ENCODE assay signal across 1 cellular context in the genomic region with DNA sequence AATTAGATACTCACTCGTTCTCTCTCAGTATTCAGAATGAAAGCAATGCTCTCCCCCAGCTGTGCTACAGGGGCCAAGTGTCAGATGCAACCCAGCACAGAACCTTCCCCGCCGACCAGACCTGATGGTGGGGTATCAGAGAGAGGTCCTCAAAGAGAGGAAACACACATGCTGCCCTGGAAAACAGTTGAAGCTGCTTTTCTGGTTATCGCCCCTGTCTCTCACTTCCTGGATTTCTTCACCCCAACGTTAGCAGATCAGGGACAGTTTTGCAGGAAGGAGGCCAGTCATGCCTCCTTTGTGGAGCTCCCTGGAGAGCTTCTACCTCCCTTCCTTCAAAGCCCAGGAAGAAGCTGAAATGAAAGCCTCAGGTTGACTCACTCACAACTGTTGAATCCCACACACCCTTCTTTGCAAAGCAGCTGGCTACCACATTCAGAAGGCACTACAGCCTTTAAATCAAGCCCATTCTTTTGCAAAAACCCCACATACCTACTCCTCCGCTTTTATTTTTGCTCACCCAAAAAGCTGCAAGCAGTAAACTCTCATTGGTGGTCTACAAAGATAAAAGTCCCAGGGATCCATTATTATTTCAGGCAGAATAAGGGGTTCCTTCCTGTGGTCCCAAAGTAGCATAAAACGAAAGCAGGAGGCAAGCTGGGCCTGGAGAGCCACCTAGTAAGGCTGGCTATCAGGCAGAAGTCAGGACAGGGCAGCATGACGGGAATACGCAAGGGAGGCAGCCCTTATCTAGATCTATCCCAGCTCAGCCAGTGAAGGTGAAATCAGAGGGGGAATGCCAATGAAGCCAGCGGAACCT.
A peak's percentile ranks its signal among the peaks of the same experiment; 100 is the strongest.
TF ChIP-seq lines count a peak whose summit lies in the region.

No MANE protein-coding gene starts in this region.

TF ChIP-seq in WTC11, 78 proteins besides CTCF, POLR2A, EP300 and RAD21 (continued from another document):
- TF ChIP-seq ARID4B (CRISPR knock-in tag; IDR thresholded peaks at IDR 0.05; ENCODE audit: borderline replicate concordance) (0 out of 2 replicates have a peak, but pooled peaks have one; percentile 48), FOXP4 (CRISPR knock-in tag; IDR thresholded peaks at IDR 0.05) (0 out of 2 replicates have a peak, but pooled peaks have one; percentile 26), SMAD3 (CRISPR knock-in tag; IDR thresholded peaks at IDR 0.05; ENCODE audit: borderline replicate concordance) (0 out of 2 replicates have a peak, but pooled peaks have one; percentile 29)
TF ChIP-seq in WTC11: peak in this region for 7.
